Comparison of ENCODE assay signal across 11 cellular contexts in the genomic region with DNA sequence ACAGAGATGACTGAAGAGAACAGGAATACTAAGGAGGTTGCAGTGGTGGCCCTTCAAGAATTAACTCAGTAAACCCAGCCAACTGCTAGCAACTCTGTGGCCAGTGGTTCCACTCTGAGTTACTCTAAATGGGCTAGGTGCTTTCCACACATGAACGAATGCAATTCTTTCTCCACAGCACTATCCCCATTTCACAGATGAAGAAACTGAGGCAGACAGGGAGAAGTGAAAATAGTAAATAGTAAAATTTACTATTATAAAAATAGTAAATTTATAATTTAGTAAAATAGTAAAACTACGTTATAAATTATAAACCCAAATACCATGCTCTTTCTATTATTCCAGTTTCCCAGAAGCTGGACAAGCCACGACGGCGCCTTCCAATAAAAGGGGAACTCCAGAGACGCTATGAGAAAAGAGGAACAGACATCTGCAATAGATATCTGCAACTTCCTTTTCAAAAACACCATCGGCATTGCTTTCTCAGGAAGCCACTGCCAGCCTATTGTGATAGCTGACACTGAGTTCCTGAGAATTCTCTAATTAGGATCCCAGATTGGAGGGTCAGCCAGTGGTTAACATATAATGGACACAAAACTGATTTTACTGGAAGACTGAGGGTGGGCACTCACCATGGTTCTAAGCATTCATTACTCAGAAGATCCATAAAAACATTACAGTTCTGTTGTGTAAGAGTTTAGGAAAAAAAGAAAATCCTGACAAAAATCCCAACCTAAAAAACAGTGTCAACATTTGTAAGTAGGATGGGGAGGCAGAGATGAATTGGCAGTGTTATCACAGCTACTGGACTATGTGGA. TPM values are rescaled to one million over a fixed set of nuclear protein-coding genes. Genes with fewer than 3 reads are reported as not detected.
DNase-seq lines count a peak whose midpoint lies in the region; ATAC-seq and TF ChIP-seq lines count a peak whose summit lies in the region.
"Had no signal": no experiment of that assay in that cellular context is flagged by ENCODE, and none has a peak within 500 bp of the region (broad histone marks: within the 10 kb centered on the region; RNA-seq: fewer than 3 reads in every experiment).

No MANE protein-coding gene starts in this region.

- H3K4me3 ChIP-seq in spleen (peak overlapping the region in 1 of 8 donors; percentile 28), WERI-Rb-1 (ENCODE audit: low read depth, low read length) (no peak overlapping the region)

- H3K36me3 ChIP-seq in spleen (peaks cover 0 to 38% (median 29%) of the 10 kb centered on the region in 6 donors), WERI-Rb-1 (peaks cover 21% of the 10 kb centered on the region)

- ATAC-seq in Right ventricle myocardium superior (ENCODE audit: poor library complexity): peak; percentile 52
- no peak for ATAC-seq in GM18498 (IDR thresholded peaks at IDR 0.05; ENCODE audit: unreplicated experiment)
- no peak for ATAC-seq in GM18505 (IDR thresholded peaks at IDR 0.05; ENCODE audit: unreplicated experiment)

- H3K36me3 Mint-ChIP-seq in T-helper 1 cell treated with Interleukin-12 subunit alpha and Interleukin-12 subunit beta and Interleukin-4 antibody, amounts not matched to agents 30 μg/mL and 1 μg/mL, for 36 hours (ENCODE audit: low read depth): peaks cover 33% of the 10 kb centered on the region

- TF ChIP-seq POLR2A in spleen (IDR thresholded peaks at IDR 0.05): no peak
- no peak for TF ChIP-seq POLR2A in GM18505 (IDR thresholded peaks at IDR 0.05; ENCODE audit: borderline replicate concordance, extremely low read depth, insufficient read depth, insufficient read length)

- H3K4me3 Mint-ChIP-seq in T-helper 1 cell treated with Interleukin-12 subunit alpha and Interleukin-12 subunit beta and Interleukin-4 antibody, amounts not matched to agents 30 μg/mL and 1 μg/mL, for 36 hours: peak overlapping the region; percentile 54

- H3K27ac Mint-ChIP-seq in T-helper 1 cell treated with Interleukin-12 subunit alpha and Interleukin-12 subunit beta and Interleukin-4 antibody, amounts not matched to agents 30 μg/mL and 1 μg/mL, for 36 hours: peak overlapping the region; percentile 78

- H3K9me3 Mint-ChIP-seq in T-helper 1 cell treated with Interleukin-12 subunit alpha and Interleukin-12 subunit beta and Interleukin-4 antibody, amounts not matched to agents 30 μg/mL and 1 μg/mL, for 36 hours: no peaks in the 10 kb centered on the region

- WGBS in spleen, 5 donors: 14 to 24% (median 19%) methylated on average over 7 of the region's 7 CpGs

- no peaks in the 10 kb centered on the region for H3K27me3 Mint-ChIP-seq in T-helper 1 cell treated with Interleukin-12 subunit alpha and Interleukin-12 subunit beta and Interleukin-4 antibody, amounts not matched to agents 30 μg/mL and 1 μg/mL, for 36 hours (ENCODE audit: low read depth)

- H3K9me3 ChIP-seq in spleen (no peaks in the 10 kb centered on the region), WERI-Rb-1 (ENCODE audit: severe bottlenecking) (no peaks in the 10 kb centered on the region)

- H3K27me3 ChIP-seq in spleen (replicated peaks in 1 of 7) (no peaks in the 10 kb centered on the region), WERI-Rb-1 (ENCODE audit: insufficient read depth, low read depth, severe bottlenecking) (no peaks in the 10 kb centered on the region)

- H3K4me1 ChIP-seq in spleen: peaks cover 65 to 100% (median 93%) of the 10 kb centered on the region in 6 donors

- peak overlapping the region; percentile 49 to 83 (median 72) for H3K27ac ChIP-seq in spleen
- no peak overlapping the region for H3K27ac ChIP-seq in WERI-Rb-1

- intact Hi-C loops in Right ventricle myocardium superior (cut with DNase I) (no loop called here), spleen (cut with DNase I; ENCODE audit: low total_unique reads) (no loop called here)

- DNase-seq in T-helper 1 cell: no peak
- DNase-seq in SIG-M5 treated with dmso at 0.1 percent for 504 hours (lab: John Stamatoyannopoulos, UW; ENCODE audit: unreplicated experiment): peak; percentile 87
- DNase-seq in Right ventricle myocardium superior: peak; percentile 53
- DNase-seq in spleen: no peak
- DNase-seq in WERI-Rb-1: no peak
- DNase-seq: 8988T; activated CD4-positive, alpha-beta T cell treated with anti-CD3 and anti-CD28 coated beads for 4 hours; NCI-H226 had no signal

- TF ChIP-seq CTCF in spleen (IDR thresholded peaks at IDR 0.05 in 8 of 11, conservative IDR thresholded peaks at IDR 0.05 in 3 of 11) (no peak), WERI-Rb-1 (IDR thresholded peaks at IDR 0.05; ENCODE audit: low read depth, low read length) (no peak)

- peaks cover 82% of the 10 kb centered on the region for H3K4me1 Mint-ChIP-seq in T-helper 1 cell treated with Interleukin-12 subunit alpha and Interleukin-12 subunit beta and Interleukin-4 antibody, amounts not matched to agents 30 μg/mL and 1 μg/mL, for 36 hours (ENCODE audit: low read depth)

RNA-seq across cellular contexts. Expression of gene FKBP1A, which starts 16.2 kb away (rescaled TPM):
- total RNA-seq in Right ventricle myocardium superior (112 TPM), spleen (100 to 1,000 TPM; 167 to 338 (median 260) TPM)
- polyA plus RNA-seq in spleen: 100 to 1,000 TPM; 135 to 286 (median 209) TPM

RNA-seq across cellular contexts. Expression of gene SDCBP2, which starts 47.7 kb away (rescaled TPM):
- total RNA-seq in Right ventricle myocardium superior: 2.5 TPM
- 1 to 10 TPM; 2.1 to 7.1 (median 3.5) TPM for total RNA-seq in spleen
- 1 to 10 TPM; 2.0 to 3.7 (median 3.0) TPM for polyA plus RNA-seq in spleen

Comparison
In these comparisons a context has a peak if more than half of its experiments do, and no peak if none do; other contexts are left out.
1. DNase-seq: peak in SIG-M5 treated with dmso at 0.1 percent for 504 hours (single experiment) and Right ventricle myocardium superior (single experiment); none in T-helper 1 cell (0 of 5), spleen (single experiment) and WERI-Rb-1 (single experiment).